ENCODE assay signal across 10 cellular contexts in genomic region chr17:75428775-75429469, GRCh38. TPM values are rescaled to one million over a fixed set of nuclear protein-coding genes. Genes with fewer than 3 reads are reported as not detected.
DNase-seq lines count a peak whose midpoint lies in the region; ATAC-seq and TF ChIP-seq lines count a peak whose summit lies in the region.
"Had no signal": no experiment of that assay in that cellular context is flagged by ENCODE, and none has a peak within 500 bp of the region (broad histone marks: within the 10 kb centered on the region; RNA-seq: fewer than 3 reads in every experiment).

No MANE protein-coding gene starts in this region.

- POLR2A ChIA-PET in PC-3 (lab: Charles Lee; ENCODE audit: unreplicated experiment), result interaction anchor here (0.6 to 1.4 kb wide), 4 partner anchors 27 to 80 kb away, joined by 3 to 5 read pairs (median 4); partner anchors contain the start of gene TMEM94
- POLR2A ChIA-PET in activated CD4-positive, alpha-beta memory T cell treated with anti-CD3 and anti-CD28 coated beads for 36 hours (lab: Charles Lee), result no interaction called here

- no peaks in the 10 kb centered on the region for H3K79me2 ChIP-seq in PC-3 (ENCODE audit: low read length)

- H3K27me3 Mint-ChIP-seq in activated CD4-positive, alpha-beta memory T cell treated with anti-CD3 and anti-CD28 coated beads for 36 hours, result no peaks in the 10 kb centered on the region

- H3K9ac ChIP-seq in PC-3 (ENCODE audit: low read length), result 0 out of 2 replicates have a peak overlapping the region, but pooled peaks have one; percentile 10

- no peaks in the 10 kb centered on the region for H3F3A ChIP-seq in PC-3 (ENCODE audit: low read length, unreplicated experiment)

- peaks cover 10% of the 10 kb centered on the region for H3K4me1 Mint-ChIP-seq in activated CD4-positive, alpha-beta memory T cell treated with anti-CD3 and anti-CD28 coated beads for 36 hours (ENCODE audit: low read depth)

- H3K27me3 ChIP-seq in PC-3 (ENCODE audit: low read length) (no peaks in the 10 kb centered on the region), ovary (no peaks in the 10 kb centered on the region), body of pancreas (no peaks in the 10 kb centered on the region)

- no peak overlapping the region for H3K27ac Mint-ChIP-seq in activated CD4-positive, alpha-beta memory T cell treated with anti-CD3 and anti-CD28 coated beads for 36 hours
- H3K27ac Mint-ChIP-seq: activated CD4-positive, alpha-beta T cell treated with anti-CD3 and anti-CD28 coated beads, Interleukin-2, amount 10 ng/mL, durations not matched to agents 24 days and 14 days had no signal

- ATAC-seq in PC-3 (peak; percentile 72), esophagus mucosa (peak; percentile 73), GM21360 (IDR thresholded peaks at IDR 0.05; ENCODE audit: unreplicated experiment) (no peak), body of pancreas (no peak)

- H3K9me3 ChIP-seq in PC-3 (ENCODE audit: low read length), result no peaks in the 10 kb centered on the region
- H3K9me3 ChIP-seq in ovary, result no peaks in the 10 kb centered on the region
- H3K9me3 ChIP-seq in body of pancreas, result no peaks in the 10 kb centered on the region

- CTCF ChIA-PET in PC-3 (lab: Charles Lee), result interaction anchor here (0.7 to 1.4 kb wide), 5 partner anchors 88 to 172 kb away, joined by 3 to 8 read pairs (median 5); partner anchors contain the start of genes MIF4GD and TSEN54
- CTCF ChIA-PET in activated CD4-positive, alpha-beta memory T cell treated with anti-CD3 and anti-CD28 coated beads for 36 hours (lab: Charles Lee), result interaction anchor here (0.6 to 2.4 kb wide), 5 partner anchors 17 to 324 kb away, joined by 4 to 9 read pairs (median 5); partner anchors contain the start of genes SMIM5 and TSEN54

- H3K4me2 ChIP-seq in PC-3 (ENCODE audit: low read length), result peak overlapping the region; percentile 34

- H3K36me3 Mint-ChIP-seq in activated CD4-positive, alpha-beta memory T cell treated with anti-CD3 and anti-CD28 coated beads for 36 hours, result no peaks in the 10 kb centered on the region

- H3K4me1 ChIP-seq in PC-3 (ENCODE audit: insufficient read depth, low read length) (peaks cover 21% of the 10 kb centered on the region), ovary (ENCODE audit: insufficient read depth) (no peaks in the 10 kb centered on the region), body of pancreas (peaks cover 5% of the 10 kb centered on the region)

- DNase-seq in AG10803 (ENCODE audit: low read depth) (peak; percentile 60), PC-3 (peak; percentile 82), non-pigmented ciliary epithelial cell (ENCODE audit: low read depth) (peak; percentile 84), ovary (no peak), body of pancreas (no peak)
- no peak for DNase-seq in activated CD4-positive, alpha-beta memory T cell treated with anti-CD3 and anti-CD28 coated beads for 36 hours
- DNase-seq: activated CD4-positive, alpha-beta T cell treated with anti-CD3 and anti-CD28 coated beads, Interleukin-2, amount 10 ng/mL, durations not matched to agents 24 days and 14 days; DMS153 had no signal

- no peak overlapping the region for H3K4me3 ChIP-seq in AG10803 (ENCODE audit: low read length)
- H3K4me3 ChIP-seq in PC-3 (ENCODE audit: low read length), result no peak overlapping the region
- no peak overlapping the region for H3K4me3 ChIP-seq in ovary
- no peak overlapping the region for H3K4me3 ChIP-seq in body of pancreas

- BruUV-seq in PC-3 (replicated peaks; lab: Mats Ljungman, UMichigan), result no TSS peak

- TF ChIP-seq EP300 in ovary (IDR thresholded peaks at IDR 0.05), result no peak

- no peaks in the 10 kb centered on the region for H3K36me3 ChIP-seq in PC-3 (ENCODE audit: low read depth, low read length)
- no peaks in the 10 kb centered on the region for H3K36me3 ChIP-seq in ovary
- no peaks in the 10 kb centered on the region for H3K36me3 ChIP-seq in body of pancreas (replicated peaks in 1 of 2; ENCODE audit: insufficient read depth in 1 of 2, low read depth in 2 of 2)

- no peaks in the 10 kb centered on the region for H3K9me3 Mint-ChIP-seq in activated CD4-positive, alpha-beta memory T cell treated with anti-CD3 and anti-CD28 coated beads for 36 hours
- H3K9me3 Mint-ChIP-seq: activated CD4-positive, alpha-beta T cell treated with anti-CD3 and anti-CD28 coated beads, Interleukin-2, amount 10 ng/mL, durations not matched to agents 24 days and 14 days had no signal

- no peak overlapping the region for H3K4me3 Mint-ChIP-seq in activated CD4-positive, alpha-beta memory T cell treated with anti-CD3 and anti-CD28 coated beads for 36 hours
- H3K4me3 Mint-ChIP-seq: activated CD4-positive, alpha-beta T cell treated with anti-CD3 and anti-CD28 coated beads, Interleukin-2, amount 10 ng/mL, durations not matched to agents 24 days and 14 days had no signal

- intact Hi-C loops in PC-3 (cut with micrococcal nuclease), result loop anchor here (10.0 kb wide), 1 partner anchor 156 kb away; the partner anchor contains the start of gene MYO15B
- intact Hi-C loops in ovary (cut with DNase I), result loop anchor here (5.0 to 10.0 kb wide), 6 partner anchors 66 to 316 kb away; partner anchors contain the start of genes CASKIN2 (in 2 of the 4), MYO15B (in 2 of the 4) and TSEN54 (in 2 of the 4)
- intact Hi-C loops in body of pancreas (cut with DNase I), result loop anchor here (5.0 to 10.0 kb wide), 2 partner anchors 56 to 163 kb away; no protein-coding TSS in a partner anchor
- intact Hi-C loops in activated CD4-positive, alpha-beta memory T cell treated with anti-CD3 and anti-CD28 coated beads for 36 hours (cut with micrococcal nuclease), result loop anchor here (5.0 kb wide), 1 partner anchor 323 kb away; no protein-coding TSS in a partner anchor

- no peaks in the 10 kb centered on the region for H4K20me1 ChIP-seq in PC-3 (ENCODE audit: low read length)

- WGBS in ovary, 3 donors, result 73 to 78% (median 75%) methylated on average over 16 of the region's 16 CpGs
- whole genome bisulfite sequencing in body of pancreas, 2 donors, result 60 to 69% methylated on average over 15 of the region's 16 CpGs

- TF ChIP-seq POLR2A in ovary (IDR thresholded peaks at IDR 0.05) (no peak), body of pancreas (IDR thresholded peaks at IDR 0.05) (no peak)

- H2AFZ ChIP-seq in PC-3 (ENCODE audit: low read length), result peak overlapping the region; percentile 31

- no peak for TF ChIP-seq CTCF in AG10803 (conservative IDR thresholded peaks at IDR 0.05; ENCODE audit: low read length)
- no peak for TF ChIP-seq CTCF in PC-3 (conservative IDR thresholded peaks at IDR 0.05; ENCODE audit: low read depth, low read length)
- TF ChIP-seq CTCF in ovary (IDR thresholded peaks at IDR 0.05), result no peak
- no peak for TF ChIP-seq CTCF in body of pancreas (IDR thresholded peaks at IDR 0.05)

- H3K9me2 ChIP-seq in PC-3 (replicated peaks; ENCODE audit: low read length), result no peaks in the 10 kb centered on the region

- peak overlapping the region; percentile 57 for H3K27ac ChIP-seq in PC-3 (ENCODE audit: low read length)
- H3K27ac ChIP-seq in ovary, result no peak overlapping the region
- H3K27ac ChIP-seq in body of pancreas, result no peak overlapping the region

RNA-seq across cellular contexts. Expression of gene GRB2, which starts 23.4 kb away (rescaled TPM):
- 224 and 282 TPM in 2 replicates for total RNA-seq in PC-3 (2014; rRNA removed)
- total RNA-seq in esophagus mucosa, result 64.4 TPM
- total RNA-seq in ovary, result 10 to 100 TPM; 49.2 to 84.9 (median 62.6) TPM
- polyA plus RNA-seq in ovary, result 10 to 100 TPM; 41.5 to 88.2 TPM
- 100 to 1,000 TPM in 1 of 2 donors, 10 to 100 TPM in 1; 51.9 to 118 TPM for total RNA-seq in body of pancreas
- 100 to 1,000 TPM; 174 to 182 TPM for total RNA-seq in activated CD4-positive, alpha-beta memory T cell treated with anti-CD3 and anti-CD28 coated beads for 36 hours

RNA-seq across cellular contexts. Expression of gene TMEM94, which starts 27.5 kb away (rescaled TPM):
- 45.6 and 88.3 TPM in 2 replicates for total RNA-seq in PC-3 (2014; rRNA removed)
- total RNA-seq in esophagus mucosa, result 36.2 TPM
- total RNA-seq in ovary, result 10 to 100 TPM; 37.7 to 87.1 (median 75.3) TPM
- 10 to 100 TPM; 29.2 to 52.6 TPM for polyA plus RNA-seq in ovary
- 100 to 1,000 TPM in 1 of 2 donors, 10 to 100 TPM in 1; 27.2 to 145 TPM for total RNA-seq in body of pancreas
- 10 to 100 TPM; 51.4 to 53.0 TPM for total RNA-seq in activated CD4-positive, alpha-beta memory T cell treated with anti-CD3 and anti-CD28 coated beads for 36 hours

Comparison
In these comparisons a context has a peak if more than half of its experiments do, and no peak if none do; other contexts are left out.
1. DNase-seq: peak in AG10803 (single experiment), PC-3 (single experiment) and non-pigmented ciliary epithelial cell (single experiment); none in ovary (0 of 5), body of pancreas (0 of 4) and activated CD4-positive, alpha-beta memory T cell treated with anti-CD3 and anti-CD28 coated beads for 36 hours (single experiment).
2. ATAC-seq: peak in PC-3 (single experiment) and esophagus mucosa (single experiment); none in GM21360 (single experiment) and body of pancreas (single experiment).